In the genomic region with DNA sequence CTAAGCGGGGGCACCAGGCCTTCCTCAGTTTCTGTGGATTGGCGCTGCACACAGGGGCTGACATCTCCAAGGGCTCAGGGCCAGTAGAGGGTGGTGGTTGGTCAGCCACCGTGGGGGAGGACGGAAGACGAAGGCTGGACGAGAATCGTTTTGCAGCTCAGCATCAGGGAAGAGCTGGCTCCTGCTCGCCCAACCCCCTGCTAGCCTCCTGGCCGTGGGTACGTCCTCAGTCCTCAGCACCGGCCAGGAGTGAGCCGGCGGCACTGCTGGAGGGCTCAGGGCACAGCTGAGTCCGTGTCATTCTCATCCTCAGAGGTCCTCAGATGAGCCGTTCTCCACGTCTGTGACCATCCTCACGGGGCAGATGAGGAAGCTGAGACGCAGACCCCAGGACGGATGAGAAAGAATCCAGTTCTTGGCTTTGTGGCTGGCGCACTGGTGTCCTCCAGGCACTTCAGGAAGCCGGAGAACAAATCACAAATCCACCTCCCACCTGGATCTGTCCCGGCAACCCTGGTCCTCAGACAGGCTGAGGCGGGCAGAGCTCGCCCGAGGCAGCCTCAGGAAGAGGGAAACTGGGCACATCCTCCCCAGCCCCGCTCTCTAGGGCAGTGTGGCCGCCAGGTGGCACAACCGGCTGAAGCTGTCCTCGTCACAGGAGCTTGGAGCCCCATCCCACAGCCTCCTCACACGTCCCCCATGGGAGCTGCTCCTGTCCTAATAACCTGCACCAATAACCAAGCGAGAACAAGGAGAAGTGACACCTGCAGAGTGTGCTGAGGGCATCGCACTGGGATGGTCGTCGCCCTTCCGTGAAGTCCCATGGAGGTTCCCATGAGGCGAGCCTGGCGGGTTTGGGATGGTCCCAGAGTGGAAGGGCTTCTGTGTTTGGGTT, we compare ENCODE assay signal across 1 cellular context.
TF ChIP-seq lines count a peak whose summit lies in the region.

No MANE protein-coding gene starts in this region.

TF ChIP-seq in GM23338, 12 proteins besides CTCF, POLR2A, EP300 and RAD21 (continued from another document):
- TF ChIP-seq, protein P1, sequence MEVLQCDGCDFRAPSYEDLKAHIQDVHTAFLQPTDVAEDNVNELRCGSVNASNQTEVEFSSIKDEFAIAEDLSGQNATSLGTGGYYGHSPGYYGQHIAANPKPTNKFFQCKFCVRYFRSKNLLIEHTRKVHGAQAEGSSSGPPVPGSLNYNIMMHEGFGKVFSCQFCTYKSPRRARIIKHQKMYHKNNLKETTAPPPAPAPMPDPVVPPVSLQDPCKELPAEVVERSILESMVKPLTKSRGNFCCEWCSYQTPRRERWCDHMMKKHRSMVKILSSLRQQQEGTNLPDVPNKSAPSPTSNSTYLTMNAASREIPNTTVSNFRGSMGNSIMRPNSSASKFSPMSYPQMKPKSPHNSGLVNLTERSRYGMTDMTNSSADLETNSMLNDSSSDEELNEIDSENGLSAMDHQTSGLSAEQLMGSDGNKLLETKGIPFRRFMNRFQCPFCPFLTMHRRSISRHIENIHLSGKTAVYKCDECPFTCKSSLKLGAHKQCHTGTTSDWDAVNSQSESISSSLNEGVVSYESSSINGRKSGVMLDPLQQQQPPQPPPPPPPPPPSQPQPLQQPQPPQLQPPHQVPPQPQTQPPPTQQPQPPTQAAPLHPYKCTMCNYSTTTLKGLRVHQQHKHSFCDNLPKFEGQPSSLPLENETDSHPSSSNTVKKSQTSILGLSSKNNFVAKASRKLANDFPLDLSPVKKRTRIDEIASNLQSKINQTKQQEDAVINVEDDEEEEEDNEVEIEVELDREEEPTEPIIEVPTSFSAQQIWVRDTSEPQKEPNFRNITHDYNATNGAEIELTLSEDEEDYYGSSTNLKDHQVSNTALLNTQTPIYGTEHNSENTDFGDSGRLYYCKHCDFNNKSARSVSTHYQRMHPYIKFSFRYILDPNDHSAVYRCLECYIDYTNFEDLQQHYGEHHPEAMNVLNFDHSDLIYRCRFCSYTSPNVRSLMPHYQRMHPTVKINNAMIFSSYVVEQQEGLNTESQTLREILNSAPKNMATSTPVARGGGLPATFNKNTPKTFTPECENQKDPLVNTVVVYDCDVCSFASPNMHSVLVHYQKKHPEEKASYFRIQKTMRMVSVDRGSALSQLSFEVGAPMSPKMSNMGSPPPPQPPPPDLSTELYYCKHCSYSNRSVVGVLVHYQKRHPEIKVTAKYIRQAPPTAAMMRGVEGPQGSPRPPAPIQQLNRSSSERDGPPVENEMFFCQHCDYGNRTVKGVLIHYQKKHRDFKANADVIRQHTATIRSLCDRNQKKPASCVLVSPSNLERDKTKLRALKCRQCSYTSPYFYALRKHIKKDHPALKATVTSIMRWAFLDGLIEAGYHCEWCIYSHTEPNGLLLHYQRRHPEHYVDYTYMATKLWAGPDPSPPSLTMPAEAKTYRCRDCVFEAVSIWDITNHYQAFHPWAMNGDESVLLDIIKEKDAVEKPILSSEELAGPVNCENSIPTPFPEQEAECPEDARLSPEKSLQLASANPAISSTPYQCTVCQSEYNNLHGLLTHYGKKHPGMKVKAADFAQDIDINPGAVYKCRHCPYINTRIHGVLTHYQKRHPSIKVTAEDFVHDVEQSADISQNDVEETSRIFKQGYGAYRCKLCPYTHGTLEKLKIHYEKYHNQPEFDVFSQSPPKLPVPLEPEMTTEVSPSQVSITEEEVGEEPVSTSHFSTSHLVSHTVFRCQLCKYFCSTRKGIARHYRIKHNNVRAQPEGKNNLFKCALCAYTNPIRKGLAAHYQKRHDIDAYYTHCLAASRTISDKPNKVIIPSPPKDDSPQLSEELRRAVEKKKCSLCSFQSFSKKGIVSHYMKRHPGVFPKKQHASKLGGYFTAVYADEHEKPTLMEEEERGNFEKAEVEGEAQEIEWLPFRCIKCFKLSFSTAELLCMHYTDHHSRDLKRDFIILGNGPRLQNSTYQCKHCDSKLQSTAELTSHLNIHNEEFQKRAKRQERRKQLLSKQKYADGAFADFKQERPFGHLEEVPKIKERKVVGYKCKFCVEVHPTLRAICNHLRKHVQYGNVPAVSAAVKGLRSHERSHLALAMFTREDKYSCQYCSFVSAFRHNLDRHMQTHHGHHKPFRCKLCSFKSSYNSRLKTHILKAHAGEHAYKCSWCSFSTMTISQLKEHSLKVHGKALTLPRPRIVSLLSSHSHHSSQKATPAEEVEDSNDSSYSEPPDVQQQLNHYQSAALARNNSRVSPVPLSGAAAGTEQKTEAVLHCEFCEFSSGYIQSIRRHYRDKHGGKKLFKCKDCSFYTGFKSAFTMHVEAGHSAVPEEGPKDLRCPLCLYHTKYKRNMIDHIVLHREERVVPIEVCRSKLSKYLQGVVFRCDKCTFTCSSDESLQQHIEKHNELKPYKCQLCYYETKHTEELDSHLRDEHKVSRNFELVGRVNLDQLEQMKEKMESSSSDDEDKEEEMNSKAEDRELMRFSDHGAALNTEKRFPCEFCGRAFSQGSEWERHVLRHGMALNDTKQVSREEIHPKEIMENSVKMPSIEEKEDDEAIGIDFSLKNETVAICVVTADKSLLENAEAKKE (CRISPR knock-in tag; IDR thresholded peaks at IDR 0.05), result no peak
- TF ChIP-seq JUNB (IDR thresholded peaks at IDR 0.05; ENCODE audit: unreplicated experiment), result no peak
- TF ChIP-seq EZH2phosphoT487 (IDR thresholded peaks at IDR 0.05; ENCODE audit: unreplicated experiment), result no peak
- TF ChIP-seq STAT1 (IDR thresholded peaks at IDR 0.05; ENCODE audit: unreplicated experiment), result no peak
- TF ChIP-seq ZNF331 (CRISPR knock-in tag; IDR thresholded peaks at IDR 0.05; ENCODE audit: low read depth), result no peak
- no peak for TF ChIP-seq CREB1 (CRISPR knock-in tag; IDR thresholded peaks at IDR 0.05; ENCODE audit: low read depth)
- no peak for TF ChIP-seq POLR2AphosphoS5 (IDR thresholded peaks at IDR 0.05; ENCODE audit: low read depth)
- TF ChIP-seq ZNF114 (CRISPR knock-in tag; IDR thresholded peaks at IDR 0.05), result no peak
